8 cellular contexts compared by ENCODE assay signal in the genomic region with DNA sequence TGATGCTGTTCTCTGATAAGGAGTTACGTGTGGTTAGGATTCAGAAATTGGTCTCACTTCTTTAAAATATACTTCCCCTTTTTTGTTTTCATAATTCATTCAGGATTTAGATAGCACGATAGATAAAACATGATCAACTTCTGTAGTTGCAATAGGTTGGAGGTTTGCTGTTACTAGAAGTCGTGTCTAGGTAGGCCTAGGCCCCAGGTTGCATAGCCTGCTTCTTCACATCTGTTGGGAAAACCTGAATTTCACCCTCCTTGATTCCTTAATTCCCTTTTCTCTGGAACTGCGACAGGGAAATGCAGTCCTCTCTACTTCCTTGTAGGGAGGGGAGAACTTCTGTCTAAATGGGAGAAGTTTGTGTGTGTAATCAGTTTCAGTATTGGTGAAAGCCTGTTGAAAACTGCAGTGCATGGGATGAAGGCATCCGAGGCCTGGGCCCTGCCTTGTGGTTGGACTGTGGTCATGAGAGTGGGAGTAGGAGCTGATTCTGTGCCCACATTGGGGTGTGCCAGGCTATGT. TPM values are rescaled to one million over a fixed set of nuclear protein-coding genes. Genes with fewer than 3 reads are reported as not detected.
DNase-seq lines count a peak whose midpoint lies in the region; ATAC-seq and TF ChIP-seq lines count a peak whose summit lies in the region.

No MANE protein-coding gene starts in this region.

- no peak overlapping the region for H3K4me3 ChIP-seq in right cardiac atrium (ENCODE audit: low read length)

- peaks cover 52% of the 10 kb centered on the region for H3K4me1 Mint-ChIP-seq in T-helper 2 cell treated with Interferon-gamma antibody and Interleukin-4, amounts not matched to agents 5 μg/mL and 100 μg/mL, for 36 hours (ENCODE audit: low read depth)
- no peaks in the 10 kb centered on the region for H3K4me1 Mint-ChIP-seq in glutamatergic neuron (ENCODE audit: low read depth, unreplicated experiment)

- no peak for TF ChIP-seq CTCF in glutamatergic neuron (IDR thresholded peaks at IDR 0.05; ENCODE audit: partially characterized antibody, unreplicated experiment)

- no peaks in the 10 kb centered on the region for H3K27me3 Mint-ChIP-seq in T-helper 2 cell treated with Interferon-gamma antibody and Interleukin-4, amounts not matched to agents 5 μg/mL and 100 μg/mL, for 36 hours (ENCODE audit: low read depth)
- H3K27me3 Mint-ChIP-seq in glutamatergic neuron (ENCODE audit: unreplicated experiment), result no peaks in the 10 kb centered on the region

- H3K27me3 ChIP-seq in right cardiac atrium (ENCODE audit: control insufficient read depth, insufficient read depth), result no peaks in the 10 kb centered on the region

- ATAC-seq in GM18511 (IDR thresholded peaks at IDR 0.05; ENCODE audit: unreplicated experiment) (peak; percentile 63), HG03039 (IDR thresholded peaks at IDR 0.05; ENCODE audit: unreplicated experiment) (peak; percentile 38), right cardiac atrium (peak; percentile 81 to 88)

- no peaks in the 10 kb centered on the region for H3K4me1 ChIP-seq in right cardiac atrium (ENCODE audit: control insufficient read depth, insufficient read depth, low read length)

- H3K27ac ChIP-seq in right cardiac atrium (ENCODE audit: low read length), result no peak overlapping the region

- intact Hi-C loops in right cardiac atrium (cut with DNase I), result loop anchor here (2.0 to 5.0 kb wide), 3 partner anchors 111 to 113 kb away; no protein-coding TSS in a partner anchor

- H3K9me3 Mint-ChIP-seq in T-helper 2 cell treated with Interferon-gamma antibody and Interleukin-4, amounts not matched to agents 5 μg/mL and 100 μg/mL, for 36 hours, result no peaks in the 10 kb centered on the region
- H3K9me3 Mint-ChIP-seq in glutamatergic neuron (ENCODE audit: unreplicated experiment), result no peaks in the 10 kb centered on the region

- peak; percentile 64 for DNase-seq in T-helper 2 cell treated with Interferon-gamma antibody and Interleukin-4, amounts not matched to agents 5 μg/mL and 100 μg/mL, for 36 hours (ENCODE audit: low spot score)
- peak; percentile 54 to 74 (median 70) for DNase-seq in right cardiac atrium
- DNase-seq in stromal cell of bone marrow (ENCODE audit: low read depth), result peak; percentile 11
- DNase-seq in glutamatergic neuron, result no peak
- DNase-seq in HT-29 (ENCODE audit: low spot score), result no peak
- no peak for DNase-seq in COLO668 (lab: John Stamatoyannopoulos, UW; ENCODE audit: unreplicated experiment)

- no peaks in the 10 kb centered on the region for H3K36me3 Mint-ChIP-seq in T-helper 2 cell treated with Interferon-gamma antibody and Interleukin-4, amounts not matched to agents 5 μg/mL and 100 μg/mL, for 36 hours (ENCODE audit: low read depth)
- no peaks in the 10 kb centered on the region for H3K36me3 Mint-ChIP-seq in glutamatergic neuron (ENCODE audit: unreplicated experiment)

- WGBS in right cardiac atrium, result 83% methylated on average over 5 of the region's 5 CpGs

- H3K4me3 Mint-ChIP-seq in T-helper 2 cell treated with Interferon-gamma antibody and Interleukin-4, amounts not matched to agents 5 μg/mL and 100 μg/mL, for 36 hours, result peak overlapping the region; percentile 40
- H3K4me3 Mint-ChIP-seq in glutamatergic neuron (ENCODE audit: unreplicated experiment), result no peak overlapping the region

- peak overlapping the region; percentile 83 for H3K27ac Mint-ChIP-seq in T-helper 2 cell treated with Interferon-gamma antibody and Interleukin-4, amounts not matched to agents 5 μg/mL and 100 μg/mL, for 36 hours
- no peak overlapping the region for H3K27ac Mint-ChIP-seq in glutamatergic neuron (ENCODE audit: unreplicated experiment)

- no peaks in the 10 kb centered on the region for H3K9me3 ChIP-seq in right cardiac atrium (ENCODE audit: control insufficient read depth, low read length)

RNA-seq across cellular contexts. Expression of a gene that starts 33.3 kb away (rescaled TPM):
- under 1 TPM in 3 of 4 donors, not detected in 1; 0.20 to 0.50 (median 0.39) TPM for total RNA-seq in right cardiac atrium
- polyA plus RNA-seq in right cardiac atrium, result 0.34 TPM
- not detected for total RNA-seq in glutamatergic neuron (ENCODE audit: unreplicated experiment)
- total RNA-seq in HT-29 (2014; rRNA removed; shearing (Covaris generic)), result not detected in 2 replicates

Comparison
In these comparisons a context has a peak if more than half of its experiments do, and no peak if none do; other contexts are left out.
1. DNase-seq: peak in T-helper 2 cell treated with Interferon-gamma antibody and Interleukin-4, amounts not matched to agents 5 μg/mL and 100 μg/mL, for 36 hours (single experiment), right cardiac atrium (3 of 3) and stromal cell of bone marrow (single experiment); none in glutamatergic neuron (single experiment), HT-29 (single experiment) and COLO668 (single experiment).
2. Peak in every context shown above with its lines, with median percentiles within 50 percentile points of each other: ATAC-seq.